ENCODE assay signal across 9 cellular contexts in the genomic region with DNA sequence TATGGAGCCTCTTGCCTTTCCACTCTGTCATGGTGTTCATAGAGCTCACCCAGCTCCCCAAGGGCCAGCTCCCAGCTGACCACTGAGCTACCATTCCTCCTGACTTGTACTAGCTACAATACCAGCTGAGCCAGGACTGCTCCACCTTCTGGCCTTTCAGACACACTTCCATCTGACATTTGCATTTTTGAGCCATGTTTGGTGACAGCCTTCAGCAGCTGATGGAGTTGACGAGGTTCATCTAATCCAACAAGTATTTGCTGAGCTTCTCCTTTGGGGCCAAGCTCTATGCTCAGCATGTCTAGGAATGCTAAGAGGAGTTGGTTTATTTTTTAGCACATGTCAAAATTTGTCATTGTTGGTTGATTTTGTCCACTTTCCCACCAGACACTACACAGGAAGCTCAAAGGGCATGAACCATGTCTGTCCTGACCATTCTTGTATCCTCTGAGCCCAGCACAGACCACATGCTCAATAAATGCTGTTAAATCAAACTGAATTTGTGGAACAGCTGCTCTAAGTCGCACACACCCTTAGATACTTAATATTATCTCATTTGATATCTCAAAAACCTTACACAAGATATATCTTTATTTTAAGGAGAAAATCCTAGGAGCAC.
DNase-seq lines count a peak whose midpoint lies in the region; ATAC-seq and TF ChIP-seq lines count a peak whose summit lies in the region.
"Had no signal": no experiment of that assay in that cellular context is flagged by ENCODE, and none has a peak within 500 bp of the region (broad histone marks: within the 10 kb centered on the region; RNA-seq: fewer than 3 reads in every experiment).

No MANE protein-coding gene starts in this region.

- peaks cover 17% of the 10 kb centered on the region for H3K4me1 ChIP-seq in neural progenitor cell

- no peaks in the 10 kb centered on the region for H3K36me3 ChIP-seq in GM06990 (ENCODE audit: control insufficient read depth, insufficient read depth, low read length)
- no peaks in the 10 kb centered on the region for H3K36me3 ChIP-seq in neural progenitor cell

- peaks cover 11% of the 10 kb centered on the region for H3K27me3 Mint-ChIP-seq in chondrocyte (ENCODE audit: low read depth)
- peaks cover 5% of the 10 kb centered on the region for H3K27me3 Mint-ChIP-seq in neural progenitor cell (ENCODE audit: insufficient read depth, low read depth)

- H3K79me2 ChIP-seq in neural progenitor cell (ENCODE audit: low read depth) = no peaks in the 10 kb centered on the region

- no peak overlapping the region for H2AFZ ChIP-seq in neural progenitor cell (replicated peaks)

- no peaks in the 10 kb centered on the region for H3F3A ChIP-seq in neural progenitor cell (ENCODE audit: low read depth)

- H4K20me1 ChIP-seq in neural progenitor cell (ENCODE audit: low read depth) = no peaks in the 10 kb centered on the region

- H3K9me3 ChIP-seq in neural progenitor cell (ENCODE audit: low read depth) = no peaks in the 10 kb centered on the region

- no peaks in the 10 kb centered on the region for H3K9me3 Mint-ChIP-seq in chondrocyte (ENCODE audit: low read depth)
- H3K9me3 Mint-ChIP-seq in neural progenitor cell = no peaks in the 10 kb centered on the region

- no peak overlapping the region for H3K4me2 ChIP-seq in neural progenitor cell

- ATAC-seq in HG03521 (IDR thresholded peaks at IDR 0.05; ENCODE audit: unreplicated experiment) = peak; percentile 54
- ATAC-seq in GM21526 (IDR thresholded peaks at IDR 0.05; ENCODE audit: low FRiP score, unreplicated experiment) = no peak

- H3K4me1 Mint-ChIP-seq in chondrocyte (ENCODE audit: low read depth) = no peaks in the 10 kb centered on the region
- no peaks in the 10 kb centered on the region for H3K4me1 Mint-ChIP-seq in neural progenitor cell

- no peaks in the 10 kb centered on the region for H3K27me3 ChIP-seq in GM06990 (replicated peaks; ENCODE audit: control insufficient read depth, insufficient read depth, low read length)
- H3K27me3 ChIP-seq in neural progenitor cell = no peaks in the 10 kb centered on the region

- peak; percentile 14 for TF ChIP-seq CTCF in GM06990 (IDR thresholded peaks at IDR 0.05; ENCODE audit: insufficient read depth, low read length, poor library complexity, severe bottlenecking)
- peak; percentile 67 for TF ChIP-seq CTCF in chondrocyte (IDR thresholded peaks at IDR 0.05)
- peak; percentile 49 for TF ChIP-seq CTCF in neural progenitor cell (IDR thresholded peaks at IDR 0.05)

- H3K9ac ChIP-seq in neural progenitor cell = no peak overlapping the region

- H3K27ac Mint-ChIP-seq in chondrocyte (ENCODE audit: unreplicated experiment) (no peak overlapping the region), neural progenitor cell (no peak overlapping the region)

- H3K4me3 ChIP-seq in GM06990 (replicated peaks; ENCODE audit: low read depth, low read length) = no peak overlapping the region
- H3K4me3 ChIP-seq in neural progenitor cell = no peak overlapping the region

- DNase-seq in GM06990 (ENCODE audit: extremely low read depth, insufficient read length) = no peak
- DNase-seq in chondrocyte (ENCODE audit: low spot score) = no peak
- DNase-seq in neural progenitor cell (ENCODE audit: low spot score) = peak; percentile 40
- DNase-seq in DMS79 treated with DMSO at 0.1 percent for 48 hours (lab: John Stamatoyannopoulos, UW) = no peak
- DNase-seq in activated CD4-positive, alpha-beta T cell treated with anti-CD3 and anti-CD28 coated beads for 1 hour = no peak
- no peak for DNase-seq in activated CD4-positive, alpha-beta T cell treated with anti-CD3 and anti-CD28 coated beads for 4 hours
- DNase-seq: NCI-H1930 had no signal

- H3K27ac ChIP-seq in neural progenitor cell = no peak overlapping the region

- H3K4me3 Mint-ChIP-seq in chondrocyte (ENCODE audit: unreplicated experiment) (no peak overlapping the region), neural progenitor cell (no peak overlapping the region)

- H3K36me3 Mint-ChIP-seq in chondrocyte (ENCODE audit: low read depth) = no peaks in the 10 kb centered on the region
- H3K36me3 Mint-ChIP-seq in neural progenitor cell = no peaks in the 10 kb centered on the region

Comparison
In these comparisons a context has a peak if more than half of its experiments do, and no peak if none do; other contexts are left out.
1. CTCF ChIP-seq: peak in every context shown above with its lines; median percentile 67 in chondrocyte; 49 in neural progenitor cell; 14 in GM06990.